In the genomic region with DNA sequence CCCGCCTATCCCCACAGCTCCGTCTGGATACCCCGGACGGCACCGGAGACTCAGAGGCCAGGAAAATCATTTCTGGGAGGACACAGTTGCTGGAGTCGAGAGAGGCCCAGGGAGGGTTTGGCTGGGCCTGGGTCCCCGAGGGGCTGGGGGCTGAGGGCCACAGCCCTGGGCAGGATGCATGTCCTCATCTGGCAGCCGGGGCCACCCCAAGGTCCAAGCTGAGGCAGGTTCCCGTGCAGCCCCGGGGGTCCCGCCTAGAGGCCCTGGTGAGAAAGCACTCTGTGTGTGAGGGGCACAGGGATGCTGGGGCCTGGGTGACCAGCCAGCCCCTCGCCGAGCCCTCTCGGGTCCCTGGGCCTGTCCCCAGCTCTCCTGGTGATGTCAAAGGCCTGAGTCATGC, we compare ENCODE assay signal across 35 cellular contexts. TPM values are rescaled to one million over a fixed set of nuclear protein-coding genes. Genes with fewer than 3 reads are reported as not detected.
"Had no signal": no experiment of that assay in that cellular context is flagged by ENCODE, and none has a peak within 500 bp of the region (broad histone marks: within the 10 kb centered on the region; RNA-seq: fewer than 3 reads in every experiment).

No MANE protein-coding gene starts in this region.

- H3K4me1 ChIP-seq: left lung, lower lobe of right lung, pancreas, prostate gland, suprapubic skin, upper lobe of right lung had no signal

- H3K9me3 ChIP-seq: left lung, lower lobe of right lung, pancreas, prostate gland, sigmoid colon, spleen, suprapubic skin, thoracic aorta, tibial artery, upper lobe of right lung had no signal

- H3K36me3 ChIP-seq: left lung, lower lobe of right lung, pancreas, prostate gland, sigmoid colon, spleen, suprapubic skin, thoracic aorta, tibial artery, upper lobe of right lung had no signal

- H3K27ac ChIP-seq: left lung, lower lobe of right lung, pancreas, prostate gland, sigmoid colon, spleen, suprapubic skin, thoracic aorta, tibial artery, upper lobe of right lung had no signal

- H3K9me3 Mint-ChIP-seq: mesothelial cell of epicardium; naive B cell; natural killer cell; nephron progenitor cell; stimulated activated effector memory CD8-positive, alpha-beta T cell treated with anti-CD3 and anti-CD28 coated beads, Interleukin-12 subunit alpha, Interleukin-12 subunit beta, amount 100 ng/mL, for 72 hours; stimulated activated naive CD8-positive, alpha-beta T cell treated with anti-CD3 and anti-CD28 coated beads, Interleukin-15, Interleukin-2, amounts not matched to agents 100 ng/mL and 50 ng/mL, for 24 hours had no signal

- FAIRE-seq: islet of Langerhans, kidney, pancreas, small intestine, urothelium cell line had no signal

- H3K36me3 Mint-ChIP-seq: mesothelial cell of epicardium; naive B cell; natural killer cell; stimulated activated effector memory CD8-positive, alpha-beta T cell treated with anti-CD3 and anti-CD28 coated beads, Interleukin-12 subunit alpha, Interleukin-12 subunit beta, amount 100 ng/mL, for 72 hours had no signal

- H3K4me1 Mint-ChIP-seq: mesothelial cell of epicardium; naive B cell; natural killer cell; stimulated activated effector memory CD8-positive, alpha-beta T cell treated with anti-CD3 and anti-CD28 coated beads, Interleukin-12 subunit alpha, Interleukin-12 subunit beta, amount 100 ng/mL, for 72 hours had no signal

- H3K27me3 ChIP-seq: pancreas, sigmoid colon had no signal

- H3K27me3 Mint-ChIP-seq: naive B cell; stimulated activated naive CD8-positive, alpha-beta T cell treated with anti-CD3 and anti-CD28 coated beads, Interleukin-15, Interleukin-2, amounts not matched to agents 100 ng/mL and 50 ng/mL, for 24 hours had no signal

- H3K4me3 ChIP-seq: left lung, lower lobe of right lung, pancreas, prostate gland, sigmoid colon, spleen, suprapubic skin, thoracic aorta, tibial artery, upper lobe of right lung had no signal

- H3K27ac Mint-ChIP-seq: mesothelial cell of epicardium; naive B cell; natural killer cell; nephron progenitor cell; stimulated activated effector memory CD8-positive, alpha-beta T cell treated with anti-CD3 and anti-CD28 coated beads, Interleukin-12 subunit alpha, Interleukin-12 subunit beta, amount 100 ng/mL, for 72 hours; stimulated activated naive CD8-positive, alpha-beta T cell treated with anti-CD3 and anti-CD28 coated beads, Interleukin-15, Interleukin-2, amounts not matched to agents 100 ng/mL and 50 ng/mL, for 24 hours had no signal

- DNase-seq: hippocampal formation; kidney; left colon; left lung; lower lobe of right lung; mammary epithelial cell; mesenchymal stem cell; naive B cell; natural killer cell; nephron progenitor cell; nucleus accumbens; pancreas; posterior cingulate gyrus; retina; right cardiac atrium; sigmoid colon; small intestine; spleen; stimulated activated CD4-positive, alpha-beta T cell treated with anti-CD3 and anti-CD28 coated beads, Interleukin-4, amount 100 ng/mL, for 24 hours; stimulated activated naive CD4-positive, alpha-beta T cell; tibial artery; trophoblast cell; upper lobe of right lung had no signal

- H3K4me3 Mint-ChIP-seq: mesothelial cell of epicardium; naive B cell; natural killer cell; nephron progenitor cell; stimulated activated effector memory CD8-positive, alpha-beta T cell treated with anti-CD3 and anti-CD28 coated beads, Interleukin-12 subunit alpha, Interleukin-12 subunit beta, amount 100 ng/mL, for 72 hours; stimulated activated naive CD8-positive, alpha-beta T cell treated with anti-CD3 and anti-CD28 coated beads, Interleukin-15, Interleukin-2, amounts not matched to agents 100 ng/mL and 50 ng/mL, for 24 hours had no signal

RNA-seq across cellular contexts. Expression of a gene that starts 25.6 kb away (rescaled TPM):
- total RNA-seq: kidney, left colon, left lung, liver, lower lobe of right lung, mammary epithelial cell, mesothelial cell of epicardium, mononuclear cell, natural killer cell, osteoblast, pancreas, sigmoid colon, spleen, subcutaneous adipose tissue, suprapubic skin, upper lobe of right lung had no signal
- polyA plus RNA-seq: liver, mammary epithelial cell, sigmoid colon, small intestine, spleen had no signal

RNA-seq across cellular contexts. Expression of a gene that starts 31.3 kb away (rescaled TPM):
- total RNA-seq: mammary epithelial cell had no signal

RNA-seq across cellular contexts. Expression of a gene that starts 49.1 kb away (rescaled TPM):
- total RNA-seq: left lung, liver, lower lobe of right lung, mammary epithelial cell, mesothelial cell of epicardium, mononuclear cell, natural killer cell, osteoblast, sigmoid colon, spleen, subcutaneous adipose tissue, upper lobe of right lung had no signal
- polyA plus RNA-seq: liver, mammary epithelial cell, spleen had no signal
